Comparison of ENCODE assay signal across 11 cellular contexts in genomic region chr15:34114215-34114614, GRCh38.
"Had no signal": no experiment of that assay in that cellular context is flagged by ENCODE, and none has a peak within 500 bp of the region (broad histone marks: within the 10 kb centered on the region; RNA-seq: fewer than 3 reads in every experiment).

No MANE protein-coding gene starts in this region.

- DNase-seq: GM23248, GOT3, H7, H9, HCEC 1CT, HFFc6 had no signal

- H3K27ac Mint-ChIP-seq: GM23338, H9, HFFc6 had no signal

- H3K36me3 ChIP-seq: HAP-1 had no signal

- ATAC-seq: GM23338, HCT116 had no signal

- H3K27ac ChIP-seq: GM23248 had no signal

- H3K9me3 Mint-ChIP-seq: GM23338, H9, HFFc6 had no signal

- H3K4me3 Mint-ChIP-seq: GM23338, H9, HFFc6 had no signal

- H3K4me3 ChIP-seq: GM23248, GM23338, HAP-1 had no signal

- H3K4me1 ChIP-seq: HAP-1 had no signal

- H3K9me3 ChIP-seq: HAP-1 had no signal

- H2AFZ ChIP-seq: GM23248, GM23338 had no signal

- H3K9ac ChIP-seq: GM23248 had no signal

- FAIRE-seq: H1, H54 had no signal

- H3K4me2 ChIP-seq: GM23338 had no signal
